8 cellular contexts compared by ENCODE assay signal in genomic region chr1:31944205-31945089, GRCh38. TPM values are rescaled to one million over a fixed set of nuclear protein-coding genes. Genes with fewer than 3 reads are reported as not detected.
DNase-seq lines count a peak whose midpoint lies in the region; ATAC-seq and TF ChIP-seq lines count a peak whose summit lies in the region.

No MANE protein-coding gene starts in this region.

- H3K4me1 ChIP-seq in osteoblast (ENCODE audit: insufficient read depth, low read length) (peaks cover 39% of the 10 kb centered on the region), tibial artery (peaks cover 0 to 22% (median 12%) of the 10 kb centered on the region in 4 donors)

- peak overlapping the region; percentile 82 for H2AFZ ChIP-seq in osteoblast (ENCODE audit: low read length)

- H3K36me3 ChIP-seq in osteoblast (ENCODE audit: insufficient read depth, low read length): no peaks in the 10 kb centered on the region
- H3K36me3 ChIP-seq in tibial artery: no peaks in the 10 kb centered on the region

- H3K4me3 ChIP-seq in osteoblast (ENCODE audit: insufficient read depth, low read length) (peak overlapping the region; percentile 69), tibial artery (peak overlapping the region; percentile 53 to 56)

- peak overlapping the region; percentile 95 for H3K27ac ChIP-seq in osteoblast (ENCODE audit: low read depth, low read length)
- H3K27ac ChIP-seq in tibial artery: peak overlapping the region; percentile 97 to 98

- peak; percentile 53 for ATAC-seq in HG02885 (IDR thresholded peaks at IDR 0.05; ENCODE audit: poor library complexity, unreplicated experiment)
- no peak for ATAC-seq in GM18519 (IDR thresholded peaks at IDR 0.05; ENCODE audit: low FRiP score, unreplicated experiment)

- intact Hi-C loops in tibial artery (cut with DNase I; ENCODE audit: low total_unique reads): no loop called here

- no peaks in the 10 kb centered on the region for H4K20me1 ChIP-seq in osteoblast (ENCODE audit: insufficient read depth, low read length)

- H3K27me3 ChIP-seq in osteoblast (ENCODE audit: insufficient read depth, low read length): no peaks in the 10 kb centered on the region
- no peaks in the 10 kb centered on the region for H3K27me3 ChIP-seq in tibial artery

- H3K79me2 ChIP-seq in osteoblast (ENCODE audit: insufficient read depth, low read length): no peaks in the 10 kb centered on the region

- TF ChIP-seq CTCF in GM13977 (IDR thresholded peaks at IDR 0.05; ENCODE audit: extremely low read depth, insufficient read depth, missing control alignments): no peak
- no peak for TF ChIP-seq CTCF in osteoblast (IDR thresholded peaks at IDR 0.05; ENCODE audit: extremely low read depth, low read depth, low read length)
- no peak for TF ChIP-seq CTCF in tibial artery (IDR thresholded peaks at IDR 0.05)

- DNase-seq in GM13977 (ENCODE audit: low spot score) (peak; percentile 90), OCI-M2 (lab: John Stamatoyannopoulos, UW; ENCODE audit: unreplicated experiment) (peak; percentile 74), activated gamma-delta T cell treated with Interleukin-2 at 50 U/mL for 16 hours (peak; percentile 84), glomerular visceral epithelial cell (ENCODE audit: extremely low spot score) (peak; percentile 59), osteoblast (ENCODE audit: insufficient read length, low spot score, missing footprints) (peak; percentile 97), tibial artery (peak; percentile 91 to 94)

- H3K4me2 ChIP-seq in osteoblast (ENCODE audit: insufficient read depth, low read length): peak overlapping the region; percentile 83

- no peaks in the 10 kb centered on the region for H3K9me3 ChIP-seq in osteoblast (ENCODE audit: low read depth, low read length)
- H3K9me3 ChIP-seq in tibial artery: no peaks in the 10 kb centered on the region

- in situ Hi-C loops in GM13977 (cut with MboI; ENCODE audit: low pct_unique_long_range_greater_than_20kb, low sequenced_read_pairs, unreplicated experiment): no loop called here

RNA-seq across cellular contexts. Expression of gene PTP4A2, which starts 6.3 kb away (rescaled TPM):
- 539 and 568 TPM in 2 replicates for total RNA-seq in osteoblast
